Comparison of ENCODE assay signal across 9 cellular contexts in genomic region chr1:243496173-243496553, GRCh38.
DNase-seq lines count a peak whose midpoint lies in the region; ATAC-seq and TF ChIP-seq lines count a peak whose summit lies in the region.
"Had no signal": no experiment of that assay in that cellular context is flagged by ENCODE, and none has a peak within 500 bp of the region (broad histone marks: within the 10 kb centered on the region; RNA-seq: fewer than 3 reads in every experiment).

No MANE protein-coding gene starts in this region.

- DNase-seq in body of pancreas (no peak), right lobe of liver (peak in 2 of 3 donors; percentile 67 to 72), suprapubic skin (ENCODE audit: low spot score in 2 of 2) (peak in 1 of 2 donors; percentile 67), CD1c-positive myeloid dendritic cell (ENCODE audit: extremely low spot score) (no peak), COLO829 (ENCODE audit: low spot score) (no peak), NCI-H226 (no peak)
- DNase-seq: NCI-H1436 treated with DMSO at 0.1 percent for 48 hours had no signal

- H3K9me3 ChIP-seq in body of pancreas = no peaks in the 10 kb centered on the region
- no peaks in the 10 kb centered on the region for H3K9me3 ChIP-seq in right lobe of liver
- H3K9me3 ChIP-seq in suprapubic skin = no peaks in the 10 kb centered on the region

- no peak for TF ChIP-seq EP300 in suprapubic skin (IDR thresholded peaks at IDR 0.05)

- H3K4me1 ChIP-seq in body of pancreas (no peaks in the 10 kb centered on the region), right lobe of liver (peaks cover 0 to 32% (median 8%) of the 10 kb centered on the region in 4 donors), suprapubic skin (no peaks in the 10 kb centered on the region)

- H3K27me3 ChIP-seq in body of pancreas (no peaks in the 10 kb centered on the region), right lobe of liver (no peaks in the 10 kb centered on the region), suprapubic skin (no peaks in the 10 kb centered on the region)

- no peak for TF ChIP-seq CTCF in body of pancreas (IDR thresholded peaks at IDR 0.05)
- TF ChIP-seq CTCF in right lobe of liver (IDR thresholded peaks at IDR 0.05) = no peak
- no peak for TF ChIP-seq CTCF in suprapubic skin (IDR thresholded peaks at IDR 0.05)

- intact Hi-C loops in body of pancreas (cut with DNase I) = no loop called here
- intact Hi-C loops in right lobe of liver (cut with DNase I) = no loop called here

- peak; percentile 49 for ATAC-seq in body of pancreas
- peak; percentile 41 to 67 (median 62) for ATAC-seq in right lobe of liver

- whole genome bisulfite sequencing in body of pancreas, 2 donors = 86 to 93% methylated on average over 14 to 15 of the region's 15 CpGs
- 47% methylated on average over 6 of the region's 15 CpGs for WGBS in right lobe of liver (ENCODE audit: insufficient coverage, low coverage, low lambda C conversion rate, missing lambda C conversion rate)
- WGBS in suprapubic skin = 63% methylated on average over 15 of the region's 15 CpGs

- H3K27me3 Mint-ChIP-seq in IgD-negative memory B cell = no peaks in the 10 kb centered on the region

- H3K36me3 Mint-ChIP-seq in IgD-negative memory B cell = peaks cover 5% of the 10 kb centered on the region

- peak overlapping the region; percentile 35 to 59 (median 56) for H3K27ac Mint-ChIP-seq in IgD-negative memory B cell

- peaks cover 0 to 6% (median 1%) of the 10 kb centered on the region in 3 donors for H3K4me1 Mint-ChIP-seq in IgD-negative memory B cell

- TF ChIP-seq POLR2A in body of pancreas (IDR thresholded peaks at IDR 0.05) (no peak), right lobe of liver (IDR thresholded peaks at IDR 0.05) (peak; percentile 7), suprapubic skin (IDR thresholded peaks at IDR 0.05) (no peak)

- no peaks in the 10 kb centered on the region for H3K9me3 Mint-ChIP-seq in IgD-negative memory B cell

- H3K27ac ChIP-seq in body of pancreas (peak overlapping the region in 2 of 4 donors; percentile 35 to 64), right lobe of liver (peak overlapping the region; percentile 78 to 95 (median 88)), suprapubic skin (peak overlapping the region; percentile 9)
- H3K27ac ChIP-seq: VCaP had no signal

- H3K36me3 ChIP-seq in body of pancreas (replicated peaks in 1 of 2; ENCODE audit: insufficient read depth in 1 of 2, low read depth in 2 of 2) (no peaks in the 10 kb centered on the region), right lobe of liver (no peaks in the 10 kb centered on the region), suprapubic skin (peaks cover 5% of the 10 kb centered on the region)

- no peak overlapping the region for H3K4me3 ChIP-seq in body of pancreas
- H3K4me3 ChIP-seq in right lobe of liver = no peak overlapping the region
- no peak overlapping the region for H3K4me3 ChIP-seq in suprapubic skin

- peak overlapping the region in 1 of 4 donors; percentile 74 for H3K4me3 Mint-ChIP-seq in IgD-negative memory B cell

Comparison
In these comparisons a context has a peak if more than half of its experiments do, and no peak if none do; other contexts are left out.
1. DNase-seq: peak in right lobe of liver (2 of 3); none in body of pancreas (0 of 4), CD1c-positive myeloid dendritic cell (single experiment), COLO829 (single experiment) and NCI-H226 (single experiment).